Comparison of ENCODE assay signal across 8 cellular contexts in the genomic region with DNA sequence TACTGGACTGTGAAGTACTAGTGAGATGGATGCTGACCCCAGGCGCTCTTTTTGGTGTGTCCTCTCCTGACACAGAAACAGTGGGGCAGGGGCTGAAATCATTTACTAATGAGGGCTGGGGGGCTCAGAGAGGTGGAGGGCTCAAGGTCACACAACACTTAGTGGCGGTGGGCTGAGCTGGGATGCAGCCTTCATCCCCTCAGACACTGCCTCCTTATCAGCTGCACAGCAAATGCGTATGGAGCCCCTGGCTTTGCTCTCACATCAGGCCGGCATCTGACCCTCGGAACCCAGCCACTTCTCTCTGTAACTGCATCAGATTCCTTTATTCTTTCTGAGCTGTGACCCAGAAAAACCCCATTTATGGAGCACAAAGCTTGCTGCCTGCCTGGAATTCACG.
"Had no signal": no experiment of that assay in that cellular context is flagged by ENCODE, and none has a peak within 500 bp of the region (broad histone marks: within the 10 kb centered on the region; RNA-seq: fewer than 3 reads in every experiment).

No MANE protein-coding gene starts in this region.

- H3K4me1 ChIP-seq: HAP-1 had no signal

- H3K36me3 ChIP-seq: HAP-1 had no signal

- H3K4me3 ChIP-seq: GM23248, GM23338, HAP-1 had no signal

- H3K27ac ChIP-seq: GM23248 had no signal

- DNase-seq: GM23248, GOT3, H7, H9, HCEC 1CT, HFFc6 had no signal

- H3K9me3 ChIP-seq: HAP-1 had no signal
